10 cellular contexts compared by ENCODE assay signal in the genomic region with DNA sequence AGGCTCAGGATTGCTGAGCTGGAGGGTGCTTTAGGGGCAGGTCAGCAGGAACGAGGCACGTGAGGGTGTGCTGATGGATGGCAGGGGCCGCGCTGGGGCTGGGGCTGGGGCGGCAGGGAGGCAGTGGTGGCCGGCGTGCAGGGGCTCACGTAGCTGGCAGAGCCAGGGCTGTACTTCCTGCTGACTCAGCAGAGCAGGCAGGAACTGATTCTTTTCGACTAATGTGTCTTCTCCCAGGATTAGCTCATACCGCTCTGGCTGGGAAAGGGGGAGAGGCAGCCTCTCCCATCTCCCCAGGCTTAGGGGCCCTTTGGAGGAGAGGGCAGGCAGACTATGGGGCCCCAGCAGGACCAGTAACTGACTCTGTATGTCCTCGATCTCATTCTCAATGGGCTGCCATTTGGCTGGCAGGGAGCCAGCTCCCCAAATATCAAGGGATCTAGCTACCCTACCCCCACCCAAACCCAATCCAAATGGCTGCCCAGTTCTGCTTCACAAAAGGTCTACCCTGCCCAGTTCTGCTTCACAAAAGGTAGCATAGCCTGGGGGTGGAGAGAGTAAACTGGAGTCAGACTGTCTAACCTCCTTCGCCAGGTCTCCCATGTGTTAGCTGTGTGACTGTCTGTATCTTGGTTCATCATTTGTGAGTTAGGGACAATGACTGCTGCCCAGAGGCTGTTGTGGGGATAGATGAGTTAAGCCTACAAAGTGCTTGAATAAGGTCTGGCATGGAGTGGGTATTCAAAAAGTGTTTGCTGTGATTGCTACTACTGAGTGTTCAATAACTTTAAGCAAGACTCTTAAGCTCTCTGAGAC.
A peak's percentile ranks its signal among the peaks of the same experiment; 100 is the strongest.
DNase-seq lines count a peak whose midpoint lies in the region; ATAC-seq and TF ChIP-seq lines count a peak whose summit lies in the region.
"Had no signal": no experiment of that assay in that cellular context is flagged by ENCODE, and none has a peak within 500 bp of the region (broad histone marks: within the 10 kb centered on the region; RNA-seq: fewer than 3 reads in every experiment).

No MANE protein-coding gene starts in this region.

- no peak overlapping the region for H2BK15ac ChIP-seq in mesendoderm (replicated peaks; ENCODE audit: low read depth)

- no peak overlapping the region for H3K27ac ChIP-seq in mesendoderm (ENCODE audit: low read depth, low read length)
- H3K27ac ChIP-seq in uterus, result peak overlapping the region in 1 of 2 donors; percentile 71

- DNase-seq in CD14-positive monocyte (ENCODE audit: low spot score) (no peak), LHCN-M2 (ENCODE audit: low read depth) (peak; percentile 43), amniotic epithelial cell (ENCODE audit: low read depth) (peak; percentile 69), mesendoderm (no peak), uterus (no peak), cerebellum (ENCODE audit: low spot score) (no peak), NCI-H526 treated with DMSO at 0.1 percent for 48 hours (lab: John Stamatoyannopoulos, UW) (no peak)
- DNase-seq: activated naive CD4-positive, alpha-beta T cell treated with Interleukin-2 at 50 U/mL for 16 hours; NCI-H1092 had no signal

- peaks cover 10% of the 10 kb centered on the region for H3K4me1 Mint-ChIP-seq in CD14-positive monocyte

- no CpG with 5 or more reads among the region's 12 CpGs for WGBS in mesendoderm (ENCODE audit: extremely low coverage, insufficient coverage, low lambda C conversion rate)

- H3K27ac Mint-ChIP-seq in CD14-positive monocyte, result no peak overlapping the region

- no peak overlapping the region for H3K4me2 ChIP-seq in mesendoderm (ENCODE audit: low read length)

- peak overlapping the region; percentile 24 for H2AK5ac ChIP-seq in mesendoderm (ENCODE audit: low read length)

- no peak overlapping the region for H4K5ac ChIP-seq in mesendoderm (ENCODE audit: low read length)

- no peaks in the 10 kb centered on the region for H3K9me3 Mint-ChIP-seq in CD14-positive monocyte

- peak overlapping the region; percentile 40 for H2BK5ac ChIP-seq in mesendoderm (ENCODE audit: low read length)

- no peaks in the 10 kb centered on the region for H3K9me3 ChIP-seq in uterus

- H3K9ac ChIP-seq in mesendoderm (ENCODE audit: low read length), result peak overlapping the region; percentile 6

- no peaks in the 10 kb centered on the region for H3K36me3 Mint-ChIP-seq in CD14-positive monocyte

- peak overlapping the region; percentile 5 to 27 for H3K4me3 Mint-ChIP-seq in CD14-positive monocyte

- peak overlapping the region; percentile 77 for H3K56ac ChIP-seq in mesendoderm (ENCODE audit: low read length)

- no peaks in the 10 kb centered on the region for H3K27me3 ChIP-seq in mesendoderm (ENCODE audit: insufficient read depth, low read length, poor library complexity)
- H3K27me3 ChIP-seq in uterus, result no peaks in the 10 kb centered on the region

- intact Hi-C loops in CD14-positive monocyte (cut with micrococcal nuclease) (no loop called here), uterus (cut with DNase I; ENCODE audit: low total_unique reads) (no loop called here)

- no peak overlapping the region for H3K23ac ChIP-seq in mesendoderm (ENCODE audit: low read length)

- H2BK120ac ChIP-seq in mesendoderm (ENCODE audit: low read depth, low read length), result no peak overlapping the region

- no peaks in the 10 kb centered on the region for H3K79me2 ChIP-seq in mesendoderm (ENCODE audit: control insufficient read depth, insufficient read depth, low read length)

- H3K27me3 Mint-ChIP-seq in CD14-positive monocyte (ENCODE audit: low read depth in 3 of 3), result peaks cover 2 to 6% (median 3%) of the 10 kb centered on the region in 3 donors

- ATAC-seq in GM19452 (IDR thresholded peaks at IDR 0.05; ENCODE audit: unreplicated experiment), result no peak

- H4K8ac ChIP-seq in mesendoderm (ENCODE audit: low read depth, low read length), result no peak overlapping the region

- H3K4me3 ChIP-seq in mesendoderm (ENCODE audit: low read length) (no peak overlapping the region), uterus (no peak overlapping the region)

- TF ChIP-seq CTCF in CD14-positive monocyte (IDR thresholded peaks at IDR 0.05), result no peak
- TF ChIP-seq CTCF in uterus (IDR thresholded peaks at IDR 0.05), result no peak

- no peaks in the 10 kb centered on the region for H3K79me1 ChIP-seq in mesendoderm (ENCODE audit: low read length)

- no peak overlapping the region for H3K4ac ChIP-seq in mesendoderm (ENCODE audit: low read depth, low read length)

- H3K36me3 ChIP-seq in mesendoderm (ENCODE audit: control insufficient read depth, insufficient read depth, low read length) (no peaks in the 10 kb centered on the region), uterus (no peaks in the 10 kb centered on the region)

- H3K4me1 ChIP-seq in mesendoderm (ENCODE audit: control insufficient read depth, low read depth, low read length) (peaks cover 9% of the 10 kb centered on the region), uterus (no peaks in the 10 kb centered on the region)

- TF ChIP-seq POLR2A in uterus (IDR thresholded peaks at IDR 0.05), result no peak

- H3K18ac ChIP-seq in mesendoderm (ENCODE audit: low read length), result peak overlapping the region; percentile 43

Comparison
In these comparisons a context has a peak if more than half of its experiments do, and no peak if none do; other contexts are left out.
1. DNase-seq: peak in LHCN-M2 (single experiment) and amniotic epithelial cell (single experiment); none in CD14-positive monocyte (single experiment), mesendoderm (single experiment), uterus (0 of 2), cerebellum (single experiment) and NCI-H526 treated with DMSO at 0.1 percent for 48 hours (single experiment).